11 cellular contexts compared by ENCODE assay signal in genomic region chr22:45319319-45319675, GRCh38. TPM values are rescaled to one million over a fixed set of nuclear protein-coding genes. Genes with fewer than 3 reads are reported as not detected.
DNase-seq lines count a peak whose midpoint lies in the region; FAIRE-seq and TF ChIP-seq lines count a peak whose summit lies in the region.
"Had no signal": no experiment of that assay in that cellular context is flagged by ENCODE, and none has a peak within 500 bp of the region (broad histone marks: within the 10 kb centered on the region; RNA-seq: fewer than 3 reads in every experiment).

No MANE protein-coding gene starts in this region.

- peak overlapping the region in 1 of 2 donors; percentile 10 for H3K4me3 ChIP-seq in stomach smooth muscle (ENCODE audit: low read length in 2 of 2)

- peaks cover 20 to 22% of the 10 kb centered on the region in 2 donors for H3K36me3 ChIP-seq in stomach smooth muscle (ENCODE audit: control insufficient read depth in 2 of 2, insufficient read depth in 2 of 2, low read length in 2 of 2)

- peaks cover 70% of the 10 kb centered on the region for H3K4me1 Mint-ChIP-seq in activated T-helper 2 cell treated with anti-CD3 and anti-CD28 coated beads, Interferon-gamma antibody, Interleukin-2, Interleukin-4, amounts not matched to agents 10 μg/mL and 5 μg/mL and 100 μg/mL, durations not matched to agents 14 hours and 24 hours and 36 hours (ENCODE audit: low read depth)
- H3K4me1 Mint-ChIP-seq in immature natural killer cell: peaks cover 29 to 34% of the 10 kb centered on the region in 2 donors

- TF ChIP-seq POLR2A in H54 (IDR thresholded peaks at IDR 0.05; ENCODE audit: low read depth, low read length): no peak

- no peaks in the 10 kb centered on the region for H3K9me3 Mint-ChIP-seq in activated T-helper 2 cell treated with anti-CD3 and anti-CD28 coated beads, Interferon-gamma antibody, Interleukin-2, Interleukin-4, amounts not matched to agents 10 μg/mL and 5 μg/mL and 100 μg/mL, durations not matched to agents 14 hours and 24 hours and 36 hours
- no peaks in the 10 kb centered on the region for H3K9me3 Mint-ChIP-seq in immature natural killer cell

- peak overlapping the region; percentile 73 for H3K4me3 Mint-ChIP-seq in activated T-helper 2 cell treated with anti-CD3 and anti-CD28 coated beads, Interferon-gamma antibody, Interleukin-2, Interleukin-4, amounts not matched to agents 10 μg/mL and 5 μg/mL and 100 μg/mL, durations not matched to agents 14 hours and 24 hours and 36 hours (ENCODE audit: low read depth)
- H3K4me3 Mint-ChIP-seq in immature natural killer cell: peak overlapping the region; percentile 70 to 87 (median 81)

- H3K9ac ChIP-seq in stomach smooth muscle (ENCODE audit: low read length in 2 of 2): peak overlapping the region; percentile 58 to 65

- intact Hi-C loops in activated T-helper 2 cell treated with anti-CD3 and anti-CD28 coated beads, Interferon-gamma antibody, Interleukin-2, Interleukin-4, amounts not matched to agents 10 μg/mL and 5 μg/mL and 100 μg/mL, durations not matched to agents 14 hours and 24 hours and 36 hours (cut with micrococcal nuclease): loop anchor here (10.0 kb wide), 1 partner anchor 96 kb away; the partner anchor contains the start of genes RIBC2 and SMC1B

- peak overlapping the region; percentile 95 for H3K27ac Mint-ChIP-seq in activated T-helper 2 cell treated with anti-CD3 and anti-CD28 coated beads, Interferon-gamma antibody, Interleukin-2, Interleukin-4, amounts not matched to agents 10 μg/mL and 5 μg/mL and 100 μg/mL, durations not matched to agents 14 hours and 24 hours and 36 hours
- peak overlapping the region; percentile 97 to 100 (median 99) for H3K27ac Mint-ChIP-seq in immature natural killer cell

- H3K36me3 Mint-ChIP-seq in activated T-helper 2 cell treated with anti-CD3 and anti-CD28 coated beads, Interferon-gamma antibody, Interleukin-2, Interleukin-4, amounts not matched to agents 10 μg/mL and 5 μg/mL and 100 μg/mL, durations not matched to agents 14 hours and 24 hours and 36 hours (ENCODE audit: low read depth): peaks cover 30% of the 10 kb centered on the region
- peaks cover 7 to 17% (median 11%) of the 10 kb centered on the region in 3 donors for H3K36me3 Mint-ChIP-seq in immature natural killer cell

- no peak for FAIRE-seq in H54 (lab: Jason Lieb, UNC)

- peak overlapping the region; percentile 97 for H3K27ac ChIP-seq in stomach smooth muscle (ENCODE audit: low read length)
- H3K27ac ChIP-seq: 22Rv1 had no signal

- peak; percentile 25 for DNase-seq in NCI-H2196 (lab: John Stamatoyannopoulos, UW; ENCODE audit: unreplicated experiment)
- no peak for DNase-seq in NCI-H2196 treated with DMSO at 0.1 percent for 48 hours (lab: John Stamatoyannopoulos, UW; ENCODE audit: unreplicated experiment)
- DNase-seq in activated T-helper 2 cell treated with anti-CD3 and anti-CD28 coated beads, Interferon-gamma antibody, Interleukin-2, Interleukin-4, amounts not matched to agents 10 μg/mL and 5 μg/mL and 100 μg/mL, durations not matched to agents 14 hours and 24 hours and 36 hours (ENCODE audit: low spot score): peak; percentile 24
- DNase-seq in immature natural killer cell: no peak
- DNase-seq in NCI-H187 treated with DMSO at 0.1 percent for 48 hours (lab: John Stamatoyannopoulos, UW): no peak
- no peak for DNase-seq in kidney tubule cell (ENCODE audit: low spot score)
- DNase-seq in H54 (ENCODE audit: insufficient read length, low spot score): no peak
- DNase-seq: NCI-H1092 treated with DMSO at 0.1 percent for 48 hours had no signal

- no peaks in the 10 kb centered on the region for H3K27me3 ChIP-seq in stomach smooth muscle (ENCODE audit: control insufficient read depth in 1 of 2, insufficient read depth in 2 of 2, low read length in 2 of 2)

- H3K9me3 ChIP-seq in stomach smooth muscle (ENCODE audit: control insufficient read depth in 2 of 2, low read length in 2 of 2): no peaks in the 10 kb centered on the region

- H3K27me3 Mint-ChIP-seq in activated T-helper 2 cell treated with anti-CD3 and anti-CD28 coated beads, Interferon-gamma antibody, Interleukin-2, Interleukin-4, amounts not matched to agents 10 μg/mL and 5 μg/mL and 100 μg/mL, durations not matched to agents 14 hours and 24 hours and 36 hours (ENCODE audit: low read depth): no peaks in the 10 kb centered on the region
- peaks cover 6 to 18% (median 11%) of the 10 kb centered on the region in 3 donors for H3K27me3 Mint-ChIP-seq in immature natural killer cell (ENCODE audit: low read depth in 3 of 3)

- peaks cover 30% of the 10 kb centered on the region for H3K4me1 ChIP-seq in stomach smooth muscle (ENCODE audit: control insufficient read depth, insufficient read depth, low read length)

RNA-seq across cellular contexts. Expression of gene FAM118A, which starts 9.6 kb away (rescaled TPM):
- 30.7 and 37.5 TPM in 2 replicates for total RNA-seq in activated T-helper 2 cell treated with anti-CD3 and anti-CD28 coated beads, Interferon-gamma antibody, Interleukin-2, Interleukin-4, amounts not matched to agents 10 μg/mL and 5 μg/mL and 100 μg/mL, durations not matched to agents 14 hours and 24 hours and 36 hours
- 10 to 100 TPM; 10.6 to 33.9 (median 14.7) TPM for polyA plus RNA-seq in immature natural killer cell

RNA-seq across cellular contexts. Expression of gene UPK3A, which starts 34.5 kb away (rescaled TPM):
- total RNA-seq in activated T-helper 2 cell treated with anti-CD3 and anti-CD28 coated beads, Interferon-gamma antibody, Interleukin-2, Interleukin-4, amounts not matched to agents 10 μg/mL and 5 μg/mL and 100 μg/mL, durations not matched to agents 14 hours and 24 hours and 36 hours: not detected in 2 replicates
- 1 to 10 TPM in 2 of 3 donors, not detected in 1; 2.7 to 6.4 TPM for polyA plus RNA-seq in immature natural killer cell
- polyA plus RNA-seq: neural cell had no signal

Comparison
In these comparisons a context has a peak if more than half of its experiments do, and no peak if none do; other contexts are left out.
1. DNase-seq: peak in NCI-H2196 (single experiment) and activated T-helper 2 cell treated with anti-CD3 and anti-CD28 coated beads, Interferon-gamma antibody, Interleukin-2, Interleukin-4, amounts not matched to agents 10 μg/mL and 5 μg/mL and 100 μg/mL, durations not matched to agents 14 hours and 24 hours and 36 hours (single experiment); none in NCI-H2196 treated with DMSO at 0.1 percent for 48 hours (single experiment), immature natural killer cell (0 of 3), NCI-H187 treated with DMSO at 0.1 percent for 48 hours (single experiment), kidney tubule cell (single experiment) and H54 (single experiment).